In the genomic region with DNA sequence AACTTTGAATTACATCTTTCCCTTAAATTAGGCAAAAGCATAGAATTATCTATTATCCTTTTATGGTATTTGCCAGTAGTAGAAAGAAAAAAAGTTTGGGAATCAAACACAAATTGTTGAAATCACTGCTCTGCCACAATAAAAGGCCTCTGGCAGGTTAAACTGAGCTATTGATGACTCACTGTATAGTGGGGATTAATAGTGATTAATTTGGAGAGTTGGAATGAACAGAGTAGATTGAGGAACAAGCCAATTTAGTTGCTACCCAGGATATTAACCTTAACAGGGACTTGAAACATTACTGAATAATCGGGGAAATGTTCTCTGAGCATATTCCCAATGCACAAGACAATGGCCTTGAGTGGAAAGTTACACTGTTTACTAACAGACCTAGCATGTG, we compare ENCODE assay signal across 15 cellular contexts. TPM values are rescaled to one million over a fixed set of nuclear protein-coding genes. Genes with fewer than 3 reads are reported as not detected.
DNase-seq lines count a peak whose midpoint lies in the region; ATAC-seq, FAIRE-seq and TF ChIP-seq lines count a peak whose summit lies in the region.
"Had no signal": no experiment of that assay in that cellular context is flagged by ENCODE, and none has a peak within 500 bp of the region (broad histone marks: within the 10 kb centered on the region; RNA-seq: fewer than 3 reads in every experiment).

No MANE protein-coding gene starts in this region.

- no peak for TF ChIP-seq CTCF in retinal pigment epithelial cell (conservative IDR thresholded peaks at IDR 0.05; ENCODE audit: low read depth, low read length)

- H3K4me3 ChIP-seq in retinal pigment epithelial cell (ENCODE audit: low read length): no peak overlapping the region

- peak; percentile 12 for DNase-seq in ELR (ENCODE audit: low read depth)
- peak; percentile 10 for DNase-seq in astrocyte of the hippocampus (ENCODE audit: low read depth, low spot score)
- DNase-seq in retinal pigment epithelial cell (ENCODE audit: low read depth): peak; percentile 53
- no peak for DNase-seq in activated effector memory CD4-positive, alpha-beta T cell treated with anti-CD3 and anti-CD28 coated beads, Interleukin-2, amount 50 U/mL, for 16 hours
- no peak for DNase-seq in urothelium cell line (ENCODE audit: low spot score)
- DNase-seq: CD8-positive, alpha-beta T cell; COR-L47; DMS153; DND-41; GF-D8; GOT3; H9 had no signal

- FAIRE-seq in urothelium cell line (lab: Jason Lieb, UNC): no peak
- FAIRE-seq: D721Med, GM19239 had no signal

- ATAC-seq in esophagus mucosa: peak; percentile 59
- ATAC-seq: CD8-positive, alpha-beta T cell had no signal

RNA-seq across cellular contexts. Expression of gene MASTL, which starts 33.1 kb away (rescaled TPM):
- total RNA-seq in esophagus mucosa: 9.8 TPM

RNA-seq across cellular contexts. Expression of gene YME1L1, which starts 34.1 kb away (rescaled TPM):
- 79.2 TPM for total RNA-seq in esophagus mucosa

RNA-seq across cellular contexts. Expression of gene ACBD5, which starts 52.3 kb away (rescaled TPM):
- total RNA-seq in esophagus mucosa: 15.2 TPM

Comparison
In these comparisons a context has a peak if more than half of its experiments do, and no peak if none do; other contexts are left out.
1. DNase-seq: peak in ELR (single experiment), astrocyte of the hippocampus (single experiment) and retinal pigment epithelial cell (single experiment); none in activated effector memory CD4-positive, alpha-beta T cell treated with anti-CD3 and anti-CD28 coated beads, Interleukin-2, amount 50 U/mL, for 16 hours (single experiment) and urothelium cell line (single experiment).